Comparison of ENCODE assay signal across 16 cellular contexts in the genomic region with DNA sequence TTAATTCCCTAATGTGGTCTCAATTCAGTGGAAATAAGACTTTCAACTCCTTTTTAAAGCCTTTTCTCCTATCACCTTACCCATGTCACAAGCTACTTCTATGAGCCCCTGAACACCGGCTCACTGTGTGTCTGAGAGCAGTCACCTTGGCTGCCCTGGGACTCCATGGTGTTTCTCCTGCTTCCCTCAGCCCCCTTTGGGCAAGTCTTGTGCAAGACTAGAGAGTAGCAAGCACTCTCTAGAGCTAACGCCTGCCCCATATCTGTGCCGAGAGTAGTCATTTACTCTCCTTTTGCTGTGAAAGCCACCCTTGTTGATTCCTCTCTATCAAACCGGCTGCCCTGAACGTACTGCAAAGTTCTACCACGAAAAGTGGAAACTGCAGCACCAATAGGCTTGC.
DNase-seq lines count a peak whose midpoint lies in the region; ATAC-seq, FAIRE-seq and TF ChIP-seq lines count a peak whose summit lies in the region.
"Had no signal": no experiment of that assay in that cellular context is flagged by ENCODE, and none has a peak within 500 bp of the region (broad histone marks: within the 10 kb centered on the region; RNA-seq: fewer than 3 reads in every experiment).

No MANE protein-coding gene starts in this region.

- TF ChIP-seq EP300 in K562 (IDR thresholded peaks at IDR 0.05; ENCODE audit: low read length): no peak

- H4K5ac ChIP-seq in IMR-90 (ENCODE audit: low read depth, low read length): peak overlapping the region; percentile 91

- H3K27me3 ChIP-seq in IMR-90 (ENCODE audit: control insufficient read depth, insufficient read depth, low read length) (no peaks in the 10 kb centered on the region), K562 (ENCODE audit: control insufficient read depth in 2 of 2, insufficient read depth in 2 of 2, low read length in 2 of 2) (no peaks in the 10 kb centered on the region; a peak in 1 of 5 replicates), gastrocnemius medialis (no peaks in the 10 kb centered on the region), MM.1S (replicated peaks; ENCODE audit: insufficient read depth, low read length) (no peaks in the 10 kb centered on the region)

- peak overlapping the region; percentile 83 for H4K91ac ChIP-seq in IMR-90 (ENCODE audit: insufficient read depth, low read depth, low read length)

- peak overlapping the region; percentile 87 for H2AK5ac ChIP-seq in IMR-90 (ENCODE audit: low read depth, low read length)

- H3F3A ChIP-seq in MM.1S (ENCODE audit: insufficient read depth, low read length): no peaks in the 10 kb centered on the region

- H3K18ac ChIP-seq in IMR-90 (ENCODE audit: low read depth, low read length): peak overlapping the region; percentile 69

- peaks cover 21% of the 10 kb centered on the region for H3K4me1 ChIP-seq in IMR-90 (ENCODE audit: control insufficient read depth, insufficient read depth, low read length)
- no peaks in the 10 kb centered on the region; a peak in 2 of 5 replicates for H3K4me1 ChIP-seq in K562 (replicated peaks in 1 of 2; ENCODE audit: control insufficient read depth in 2 of 2, insufficient read depth in 2 of 2, low read length in 2 of 2)
- H3K4me1 ChIP-seq in kidney (ENCODE audit: control insufficient read depth in 1 of 2, insufficient read depth in 1 of 2, low read depth in 1 of 2, low read length in 2 of 2): peaks cover 11 to 13% of the 10 kb centered on the region in 2 donors
- H3K4me1 ChIP-seq in gastrocnemius medialis: no peaks in the 10 kb centered on the region
- H3K4me1 ChIP-seq in MM.1S (ENCODE audit: low read length): peaks cover 9% of the 10 kb centered on the region; the same call in 1 of the 2 replicates

- ATAC-seq in IMR-90 (ENCODE audit: low read depth) (no peak), K562 (no peak; the same call in 2 of the 3 replicates), gastrocnemius medialis (peak in 1 of 2 donors; percentile 16)
- ATAC-seq: activated CD4-positive, CD25-positive, alpha-beta regulatory T cell treated with anti-CD3 and anti-CD28 coated beads, Interleukin-2, amount 50 U/mL, for 24 hours; activated CD8-positive, alpha-beta memory T cell treated with anti-CD3 and anti-CD28 coated beads, Interleukin-2, amount 10 ng/mL, durations not matched to agents 7 days and 5 days had no signal

- H3K9me2 ChIP-seq in MM.1S (replicated peaks; ENCODE audit: insufficient read depth, low read length): no peaks in the 10 kb centered on the region

- H3K4ac ChIP-seq in IMR-90 (ENCODE audit: low read depth, low read length): peak overlapping the region; percentile 85

- peak overlapping the region; percentile 28 for H2AK9ac ChIP-seq in IMR-90 (replicated peaks; ENCODE audit: low read depth, low read length, poor library complexity)

- H3K36me3 ChIP-seq in IMR-90 (ENCODE audit: control insufficient read depth, insufficient read depth, low read length) (no peaks in the 10 kb centered on the region), K562 (ENCODE audit: control insufficient read depth, insufficient read depth, low read length) (no peaks in the 10 kb centered on the region), kidney (ENCODE audit: control insufficient read depth in 1 of 2, insufficient read depth in 2 of 2, low read length in 2 of 2) (no peaks in the 10 kb centered on the region), gastrocnemius medialis (no peaks in the 10 kb centered on the region), MM.1S (replicated peaks; ENCODE audit: insufficient read depth, low read length) (no peaks in the 10 kb centered on the region)

- H3K4me3 ChIP-seq in IMR-90 (ENCODE audit: insufficient read depth, low read depth, low read length) (no peak overlapping the region), K562 (no peak overlapping the region), kidney (ENCODE audit: low read length in 2 of 2) (no peak overlapping the region), gastrocnemius medialis (no peak overlapping the region), MM.1S (ENCODE audit: low read length) (no peak overlapping the region)

- H2BK120ac ChIP-seq in IMR-90 (ENCODE audit: low read depth, low read length): peak overlapping the region; percentile 82

- DNase-seq in IMR-90 (no peak), K562 (ENCODE audit: extremely low read depth in 1 of 4, low spot score in 3 of 4) (no peak), kidney (no peak), gastrocnemius medialis (no peak), NCI-H187 treated with DMSO at 0.1 percent for 48 hours (lab: John Stamatoyannopoulos, UW) (no peak), HCEC 1CT (no peak), MM.1S (no peak), RCC 7860 (ENCODE audit: low spot score) (no peak)
- DNase-seq: activated CD8-positive, alpha-beta memory T cell treated with anti-CD3 and anti-CD28 coated beads, Interleukin-2, amount 10 ng/mL, durations not matched to agents 7 days and 5 days; activated gamma-delta T cell; head of caudate nucleus; midbrain; NCI-H1105 had no signal

- H3K79me2 ChIP-seq in K562 (ENCODE audit: control insufficient read depth, insufficient read depth, low read length) (no peaks in the 10 kb centered on the region), MM.1S (ENCODE audit: low read length) (no peaks in the 10 kb centered on the region)

- BruUV-seq in IMR-90 (replicated peaks; lab: Mats Ljungman, UMichigan): no TSS peak
- BruUV-seq in K562 (replicated peaks; lab: Mats Ljungman, UMichigan): no TSS peak

- no CpG with 5 or more reads among the region's 6 CpGs for WGBS in IMR-90 (ENCODE audit: extremely low coverage in 2 of 2, insufficient read length in 1 of 2), 2 experiments
- WGBS in K562 (ENCODE audit: insufficient coverage, low coverage, missing lambda C conversion rate): 6% methylated on average over 6 of the region's 6 CpGs

- POLR2A ChIA-PET in IMR-90 (lab: Charles Lee; ENCODE audit: unreplicated experiment) (interaction anchor here (2.4 kb wide), 1 partner anchor 79 kb away, joined by 14 read pairs; a partner anchor contains a TSS), K562 (lab: Yijun Ruan, JAX) (interaction anchor here (0.6 to 1.6 kb wide), 2 partner anchors 11 to 1333 kb away, joined by 3 to 4 read pairs; no protein-coding TSS in a partner anchor)

- H3K9me1 ChIP-seq in IMR-90 (ENCODE audit: insufficient read depth, low read length) (peaks cover 14% of the 10 kb centered on the region), K562 (ENCODE audit: control insufficient read depth, insufficient read depth, low read length) (no peaks in the 10 kb centered on the region)

- TF ChIP-seq POLR2A in IMR-90 (IDR thresholded peaks at IDR 0.05; ENCODE audit: low read depth, low read length) (no peak), K562 (conservative IDR thresholded peaks at IDR 0.05) (no peak), gastrocnemius medialis (IDR thresholded peaks at IDR 0.05) (no peak)

- H4K20me1 ChIP-seq in IMR-90 (ENCODE audit: insufficient read depth, low read length) (no peaks in the 10 kb centered on the region), K562 (replicated peaks; ENCODE audit: control insufficient read depth, insufficient read depth, low read length) (no peaks in the 10 kb centered on the region), MM.1S (ENCODE audit: insufficient read depth, low read length) (no peaks in the 10 kb centered on the region)

- peak overlapping the region; percentile 14 to 66 for H4K8ac ChIP-seq in IMR-90 (ENCODE audit: low read depth in 2 of 2, low read length in 2 of 2)

- H3K14ac ChIP-seq in IMR-90 (replicated peaks; ENCODE audit: low read depth, low read length): peak overlapping the region; percentile 76

- peak overlapping the region; percentile 86 for H2BK20ac ChIP-seq in IMR-90 (ENCODE audit: low read depth, low read length)

- dilution Hi-C loops in IMR-90 (cut with HindIII; ENCODE audit: low sequenced_read_pairs, unreplicated experiment): no loop called here

- H3K9me3 ChIP-seq in IMR-90 (ENCODE audit: control insufficient read depth, insufficient read depth, low read length) (no peaks in the 10 kb centered on the region), K562 (replicated peaks; ENCODE audit: control insufficient read depth, insufficient read depth, low read depth, low read length) (no peaks in the 10 kb centered on the region), kidney (ENCODE audit: control insufficient read depth in 1 of 2, low read length in 2 of 2) (no peaks in the 10 kb centered on the region), gastrocnemius medialis (no peaks in the 10 kb centered on the region), MM.1S (replicated peaks; ENCODE audit: insufficient read depth, low read length) (no peaks in the 10 kb centered on the region)

- peak overlapping the region; percentile 77 for H2BK15ac ChIP-seq in IMR-90 (ENCODE audit: low read depth, low read length)

- H3K9ac ChIP-seq in IMR-90 (ENCODE audit: low read depth, low read length) (no peak overlapping the region), K562 (ENCODE audit: insufficient read depth in 1 of 2, low read depth in 2 of 2, low read length in 2 of 2) (no peak overlapping the region), kidney (ENCODE audit: low read length in 2 of 2) (peak overlapping the region in 1 of 2 donors; percentile 48), MM.1S (ENCODE audit: low read length) (no peak overlapping the region)

- no peak for TF ChIP-seq RAD21 in IMR-90 (IDR thresholded peaks at IDR 0.05; ENCODE audit: low read length)
- TF ChIP-seq RAD21 in K562 (CRISPR knock-in tag; conservative IDR thresholded peaks at IDR 0.05 in 1 of 2, IDR thresholded peaks at IDR 0.05 in 1 of 2): no peak

- intact Hi-C loops in IMR-90 (cut with micrococcal nuclease): loop anchor here (2.0 kb wide), 1 partner anchor 14 kb away; no protein-coding TSS in a partner anchor
- intact Hi-C loops in K562 (cut with micrococcal nuclease): no loop called here
- intact Hi-C loops in kidney (cut with DNase I): no loop called here
- intact Hi-C loops in gastrocnemius medialis (cut with DNase I; ENCODE audit: low total_unique reads): no loop called here

- peak overlapping the region; percentile 49 for H3K23ac ChIP-seq in IMR-90 (ENCODE audit: low read depth, low read length)

- FAIRE-seq in K562 (lab: Jason Lieb, UNC) (no peak), kidney (lab: Jason Lieb, UNC) (no peak), RCC 7860 (lab: Jason Lieb, UNC) (no peak)
- FAIRE-seq: colon, islet of Langerhans had no signal

- CTCF ChIA-PET in IMR-90 (lab: Yijun Ruan, JAX): no interaction called here
- CTCF ChIA-PET in K562 (lab: Yijun Ruan, JAX; ENCODE audit: low intra/inter-chr PET ratio): no interaction called here

- H3K27ac ChIP-seq in IMR-90 (ENCODE audit: insufficient read depth, low read length) (peak overlapping the region; percentile 33; the same call in 1 of the 2 replicates), K562 (ENCODE audit: extremely low read depth, low read depth, low read length) (no peak overlapping the region), kidney (ENCODE audit: low read depth in 2 of 2, low read length in 2 of 2) (peak overlapping the region; percentile 16 to 20), gastrocnemius medialis (peak overlapping the region in 3 of 4 donors; percentile 7 to 40 (median 18)), MM.1S (ENCODE audit: low read length) (no peak overlapping the region)

- no peaks in the 10 kb centered on the region for H3K79me1 ChIP-seq in IMR-90 (ENCODE audit: low read depth in 1 of 2, low read length in 2 of 2)

- H3K4me2 ChIP-seq in IMR-90 (ENCODE audit: low read depth, low read length): no peak overlapping the region
- H3K4me2 ChIP-seq in K562 (ENCODE audit: insufficient read depth, low read length): no peak overlapping the region
- H3K4me2 ChIP-seq in MM.1S (ENCODE audit: low read depth, low read length): no peak overlapping the region

- in situ Hi-C loops in IMR-90 (cut with MboI; ENCODE audit: low sequenced_read_pairs): no loop called here
- in situ Hi-C loops in K562 (cut with MboI): no loop called here
- in situ Hi-C loops in gastrocnemius medialis (cut with MboI; ENCODE audit: low sequenced_read_pairs in 4 of 4): no loop called here

- H3K56ac ChIP-seq in IMR-90 (ENCODE audit: extremely low read depth, insufficient read depth, low read length): no peak overlapping the region

- TF ChIP-seq CTCF in IMR-90 (conservative IDR thresholded peaks at IDR 0.05; ENCODE audit: low read depth, low read length) (no peak), K562 (IDR thresholded peaks at IDR 0.05 in 2 of 3, conservative IDR thresholded peaks at IDR 0.05 in 1 of 3; ENCODE audit: insufficient read depth in 2 of 3, low read depth in 1 of 3, low read length in 3 of 3) (no peak), kidney (IDR thresholded peaks at IDR 0.05; ENCODE audit: borderline replicate concordance, extremely low read depth, insufficient read depth) (no peak), gastrocnemius medialis (IDR thresholded peaks at IDR 0.05 in 4 of 5, conservative IDR thresholded peaks at IDR 0.05 in 1 of 5) (no peak), MM.1S (IDR thresholded peaks at IDR 0.05; ENCODE audit: low read length) (no peak)

- peak overlapping the region; percentile 95 for H2BK5ac ChIP-seq in IMR-90 (ENCODE audit: low read depth, low read length, poor library complexity, severe bottlenecking)

- no peak overlapping the region for H2AFZ ChIP-seq in IMR-90 (replicated peaks; ENCODE audit: low read length, poor library complexity)
- H2AFZ ChIP-seq in K562 (ENCODE audit: low read depth, low read length): no peak overlapping the region
- no peak overlapping the region for H2AFZ ChIP-seq in MM.1S (ENCODE audit: low read length)

Comparison
In these comparisons a context has a peak if more than half of its experiments do, and no peak if none do; other contexts are left out.
1. H3K27ac ChIP-seq: peak in IMR-90 (single experiment), kidney (2 of 2) and gastrocnemius medialis (3 of 4); none in K562 (single experiment) and MM.1S (single experiment).